Comparison of ENCODE assay signal across 23 cellular contexts in genomic region chr10:130799532-130799931, GRCh38.
"Had no signal": no experiment of that assay in that cellular context is flagged by ENCODE, and none has a peak within 500 bp of the region (broad histone marks: within the 10 kb centered on the region; RNA-seq: fewer than 3 reads in every experiment).

No MANE protein-coding gene starts in this region.

- H3K9me3 ChIP-seq: psoas muscle, testis had no signal

- H3K27ac ChIP-seq: coronary artery, foreskin keratinocyte, hepatocyte, parathyroid adenoma, psoas muscle, spleen, testis, tibial nerve had no signal

- H3K4me1 ChIP-seq: foreskin keratinocyte, parathyroid adenoma, psoas muscle, spleen, testis, tibial nerve had no signal

- FAIRE-seq: endothelial cell of umbilical vein had no signal

- DNase-seq: effector CD4-positive, alpha-beta T cell; endodermal cell; erythroblast; foreskin keratinocyte; kidney glomerular epithelial cell; mesendoderm; naive B cell; occipital lobe; psoas muscle; retina; spleen; stimulated activated CD4-positive, alpha-beta T cell treated with anti-CD3 and anti-CD28 coated beads, Interleukin-15, amount 100 ng/mL, for 24 hours; stimulated activated CD4-positive, alpha-beta T cell treated with anti-CD3 and anti-CD28 coated beads, Interleukin-1b, Interleukin-23, amount 100 ng/mL, for 48 hours; stimulated activated CD4-positive, alpha-beta T cell treated with anti-CD3 and anti-CD28 coated beads, Interleukin-4, amount 100 ng/mL, for 4 hours; stimulated activated naive B cell treated with anti-CD40 and anti-IgM and Interleukin-4, amounts not matched to agents 10 μg/mL and 1 μg/mL and 100 μg/mL, for 72 hours; stimulated activated naive CD8-positive, alpha-beta T cell treated with anti-CD3 and anti-CD28 coated beads, Interleukin-15, amount 100 ng/mL, for 72 hours; testis had no signal

- H3K9ac ChIP-seq: parathyroid adenoma had no signal

- H3K4me3 ChIP-seq: coronary artery, hepatocyte, psoas muscle, spleen, testis, tibial nerve had no signal

- H3K36me3 ChIP-seq: spleen, tibial nerve had no signal

- ATAC-seq: foreskin keratinocyte; psoas muscle; sciatic nerve; stimulated activated naive B cell treated with anti-CD40 and anti-IgM and Interleukin-4, amounts not matched to agents 10 μg/mL and 1 μg/mL and 100 μg/mL, for 72 hours; stimulated activated naive CD8-positive, alpha-beta T cell treated with anti-CD3 and anti-CD28 coated beads, Interleukin-15, amount 100 ng/mL, for 72 hours had no signal
